8 cellular contexts compared by ENCODE assay signal in the genomic region with DNA sequence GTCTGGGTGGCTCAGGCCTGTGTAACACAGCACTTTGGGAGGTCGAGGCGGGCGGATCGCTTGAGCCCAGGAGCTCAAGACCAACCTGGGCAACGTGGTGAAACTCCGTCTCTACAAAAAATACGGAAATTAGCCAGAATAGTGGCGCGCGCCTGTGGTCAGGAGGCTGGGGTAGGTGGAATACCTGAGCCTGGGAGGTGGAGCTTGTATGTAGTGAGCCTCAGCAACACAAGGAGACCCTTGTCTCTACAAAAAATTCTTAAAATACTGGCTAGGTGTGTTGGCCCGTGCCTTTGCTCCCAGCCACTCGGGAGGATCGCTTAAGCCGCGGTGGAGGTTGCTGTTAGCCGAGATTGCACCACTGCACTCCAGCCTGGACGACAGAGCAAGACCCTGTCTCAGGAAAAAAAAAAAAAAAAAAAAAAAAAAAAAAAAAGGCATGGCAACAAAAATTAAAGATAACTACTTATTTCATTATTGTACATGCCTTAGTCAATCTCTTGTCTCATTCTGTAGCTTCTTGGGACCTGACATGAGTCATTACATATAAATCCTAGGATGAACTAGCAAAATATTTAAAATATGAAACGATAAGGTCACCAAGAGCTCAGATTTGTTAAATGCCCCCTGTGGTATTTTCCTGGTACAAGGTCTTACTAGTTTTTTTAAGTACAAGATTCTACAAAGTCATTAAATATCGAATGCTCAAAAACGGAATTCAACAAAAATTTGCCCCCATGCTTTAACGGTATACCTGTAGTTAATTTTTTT. TPM values are rescaled to one million over a fixed set of nuclear protein-coding genes. Genes with fewer than 3 reads are reported as not detected.
DNase-seq lines count a peak whose midpoint lies in the region; ATAC-seq, FAIRE-seq and TF ChIP-seq lines count a peak whose summit lies in the region.

No MANE protein-coding gene starts in this region.

- no peaks in the 10 kb centered on the region for H3K27me3 ChIP-seq in A673 (replicated peaks; ENCODE audit: insufficient read depth, low read depth, low read length, poor library complexity)
- no peaks in the 10 kb centered on the region for H3K27me3 ChIP-seq in right lobe of liver

- H3K27ac ChIP-seq in A673 (ENCODE audit: low read depth, low read length, poor library complexity, severe bottlenecking) (peak overlapping the region; percentile 92), right lobe of liver (peak overlapping the region in 2 of 3 donors; percentile 91 to 97)

- intact Hi-C loops in A673 (cut with micrococcal nuclease; ENCODE audit: unreplicated experiment), result no loop called here
- intact Hi-C loops in right lobe of liver (cut with DNase I), result no loop called here

- DNase-seq in A673 (ENCODE audit: low spot score) (no peak), RCC 7860 (ENCODE audit: low spot score) (peak; percentile 41), astrocyte of the hippocampus (ENCODE audit: low read depth, low spot score) (peak; percentile 59), right lobe of liver (no peak), midbrain (lab: John Stamatoyannopoulos, UW) (no peak), NCI-H446 (lab: John Stamatoyannopoulos, UW) (no peak)
- peak; percentile 23 to 35 for DNase-seq in stimulated activated CD8-positive, alpha-beta memory T cell treated with anti-CD3 and anti-CD28 coated beads, Interleukin-7, amount 100 ng/mL, for 48 hours (ENCODE audit: extremely low read depth in 1 of 2, low read depth in 1 of 2)

- no TSS peak for BruUV-seq in A673 (replicated peaks; lab: Mats Ljungman, UMichigan)

- H3K4me3 ChIP-seq in A673 (ENCODE audit: low read depth, low read length, poor library complexity, severe bottlenecking) (peak overlapping the region; percentile 64), right lobe of liver (peak overlapping the region; percentile 78 to 94 (median 79))

- peak; percentile 20 for ATAC-seq in GM19351 (IDR thresholded peaks at IDR 0.05; ENCODE audit: unreplicated experiment)
- ATAC-seq in right lobe of liver, result no peak

- TF ChIP-seq CTCF in A673 (conservative IDR thresholded peaks at IDR 0.05; ENCODE audit: low read depth, low read length) (no peak), right lobe of liver (IDR thresholded peaks at IDR 0.05) (no peak)

- H3K36me3 ChIP-seq in A673 (ENCODE audit: insufficient read depth, low read length, poor library complexity, severe bottlenecking) (peaks cover 67% of the 10 kb centered on the region), right lobe of liver (peaks cover 4 to 42% (median 26%) of the 10 kb centered on the region in 4 donors)

- no peak for FAIRE-seq in RCC 7860 (lab: Jason Lieb, UNC)

- H3K4me1 ChIP-seq in A673 (ENCODE audit: insufficient read depth, low read length, poor library complexity, severe bottlenecking) (peaks cover 34% of the 10 kb centered on the region), right lobe of liver (peaks cover 0 to 40% (median 16%) of the 10 kb centered on the region in 4 donors)

- CTCF ChIA-PET in A673 (lab: Charles Lee), result interaction anchor here (2.3 kb wide), 1 partner anchor 44 kb away, joined by 9 read pairs; the partner anchor contains the start of gene MED17

- H3K9me3 ChIP-seq in A673 (ENCODE audit: low read depth, low read length, poor library complexity, severe bottlenecking) (no peaks in the 10 kb centered on the region), right lobe of liver (no peaks in the 10 kb centered on the region)

- TF ChIP-seq POLR2A in right lobe of liver (IDR thresholded peaks at IDR 0.05), result no peak

- WGBS in right lobe of liver (ENCODE audit: insufficient coverage, low coverage, low lambda C conversion rate, missing lambda C conversion rate), result 4% methylated on average over 21 of the region's 21 CpGs

- POLR2A ChIA-PET in A673 (lab: Charles Lee; ENCODE audit: low non-redundant PET), result interaction anchor here (0.6 to 0.9 kb wide), 4 partner anchors 8 to 56 kb away, joined by 3 to 25 read pairs (median 4); partner anchors contain the start of gene MED17

RNA-seq across cellular contexts. Expression of gene TAF1D, which starts 1.1 kb away (rescaled TPM):
- total RNA-seq in A673 (2021) (222 and 275 TPM in 2 replicates), right lobe of liver (10 to 100 TPM; 28.0 to 69.2 (median 49.3) TPM)

RNA-seq across cellular contexts. Expression of gene C11orf54, which starts 1.3 kb away (rescaled TPM):
- total RNA-seq in A673 (2021) (24.3 and 26.2 TPM in 2 replicates), right lobe of liver (100 to 1,000 TPM in 4 of 6 experiments, 10 to 100 TPM in 2; 79.9 to 204 (median 124) TPM)

RNA-seq across cellular contexts. Expression of gene MED17, which starts 43.9 kb away (rescaled TPM):
- 63.4 and 67.9 TPM in 2 replicates for total RNA-seq in A673 (2021)
- total RNA-seq in right lobe of liver, result 10 to 100 TPM in 1 of 6 experiments, 1 to 10 TPM in 5; 4.8 to 10.1 (median 8.5) TPM

Comparison
In these comparisons a context has a peak if more than half of its experiments do, and no peak if none do; other contexts are left out.
1. DNase-seq: peak in RCC 7860 (single experiment), astrocyte of the hippocampus (single experiment) and stimulated activated CD8-positive, alpha-beta memory T cell treated with anti-CD3 and anti-CD28 coated beads, Interleukin-7, amount 100 ng/mL, for 48 hours (2 of 2); none in A673 (single experiment), right lobe of liver (0 of 3), midbrain (single experiment) and NCI-H446 (0 of 2).